25 cellular contexts compared by ENCODE assay signal in the genomic region with DNA sequence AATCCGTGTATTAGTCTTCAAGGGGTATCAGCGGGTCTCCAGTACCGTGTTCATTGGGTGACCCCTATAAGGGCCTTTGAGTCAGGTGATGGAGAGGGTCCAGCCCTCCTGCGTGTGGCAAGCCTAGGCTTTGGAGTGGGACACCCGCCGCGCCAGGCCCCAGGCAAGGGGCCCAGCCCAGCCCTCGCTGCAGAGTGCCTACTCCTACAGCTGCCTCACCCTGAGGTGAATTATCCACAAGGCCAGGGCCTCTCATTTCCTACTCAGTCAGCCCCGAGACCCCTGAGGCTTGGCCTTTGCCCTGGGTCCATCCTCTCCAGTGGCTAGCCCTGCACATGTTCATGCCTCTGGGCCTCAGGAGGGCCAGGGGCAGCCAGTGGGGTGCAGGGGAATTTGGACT.
"Had no signal": no experiment of that assay in that cellular context is flagged by ENCODE, and none has a peak within 500 bp of the region (broad histone marks: within the 10 kb centered on the region; RNA-seq: fewer than 3 reads in every experiment).

No MANE protein-coding gene starts in this region.

- H3K36me3 ChIP-seq: gastroesophageal sphincter, heart left ventricle, left lung, spleen, tibial artery had no signal

- H3K4me3 ChIP-seq: dorsolateral prefrontal cortex, gastroesophageal sphincter, heart left ventricle, hepatocyte, left lung, psoas muscle, skin epidermis, spleen, testis, tibial artery had no signal

- H3K27ac ChIP-seq: dorsolateral prefrontal cortex, epithelial cell of prostate, gastroesophageal sphincter, heart left ventricle, hepatocyte, left lung, psoas muscle, skin epidermis, spleen, testis, tibial artery had no signal

- H3K36me3 Mint-ChIP-seq: naive thymus-derived CD8-positive, alpha-beta T cell; stimulated activated memory B cell treated with anti-CD40 and anti-IgM and Interleukin-4, amounts not matched to agents 10 μg/mL and 1 μg/mL and 100 μg/mL, for 72 hours; type B pancreatic cell had no signal

- ATAC-seq: esophagus mucosa; gastroesophageal sphincter; heart left ventricle; left cardiac atrium; left lung; naive thymus-derived CD8-positive, alpha-beta T cell; psoas muscle; right cardiac atrium; stimulated activated memory B cell treated with anti-CD40 and anti-IgM and Interleukin-4, amounts not matched to agents 10 μg/mL and 1 μg/mL and 100 μg/mL, for 72 hours; stimulated activated naive CD8-positive, alpha-beta T cell treated with anti-CD3 and anti-CD28 coated beads, Interleukin-15, Interleukin-2, amounts not matched to agents 100 U/mL and 50 U/mL, for 24 hours had no signal

- H3K9me3 Mint-ChIP-seq: neural crest cell; stimulated activated memory B cell treated with anti-CD40 and anti-IgM and Interleukin-4, amounts not matched to agents 10 μg/mL and 1 μg/mL and 100 μg/mL, for 72 hours; type B pancreatic cell had no signal

- H3K4me1 ChIP-seq: testis had no signal

- H3K27ac Mint-ChIP-seq: naive thymus-derived CD8-positive, alpha-beta T cell; stimulated activated memory B cell treated with anti-CD40 and anti-IgM and Interleukin-4, amounts not matched to agents 10 μg/mL and 1 μg/mL and 100 μg/mL, for 72 hours; type B pancreatic cell had no signal

- H3K79me2 ChIP-seq: hepatocyte had no signal

- H2AFZ ChIP-seq: hepatocyte had no signal

- H3K4me3 Mint-ChIP-seq: naive thymus-derived CD8-positive, alpha-beta T cell; stimulated activated memory B cell treated with anti-CD40 and anti-IgM and Interleukin-4, amounts not matched to agents 10 μg/mL and 1 μg/mL and 100 μg/mL, for 72 hours had no signal

- DNase-seq: dorsolateral prefrontal cortex; effector CD4-positive, alpha-beta T cell; foreskin fibroblast; heart left ventricle; left cardiac atrium; mammary epithelial cell; mesendoderm; naive thymus-derived CD8-positive, alpha-beta T cell; psoas muscle; right cardiac atrium; spleen; stimulated activated CD4-positive, alpha-beta T cell treated with anti-CD3 and anti-CD28 coated beads, Interleukin-4, amount 100 ng/mL, for 4 hours; stimulated activated naive CD8-positive, alpha-beta T cell treated with anti-CD3 and anti-CD28 coated beads, Interleukin-15, Interleukin-2, amounts not matched to agents 100 U/mL and 50 U/mL, for 24 hours; substantia nigra; testis had no signal

- H3K27me3 ChIP-seq: dorsolateral prefrontal cortex, gastroesophageal sphincter, heart left ventricle, hepatocyte, spleen, testis, tibial artery had no signal

- H3K4me2 ChIP-seq: hepatocyte had no signal

- H3K9me3 ChIP-seq: gastroesophageal sphincter, heart left ventricle, left lung, psoas muscle, spleen, testis, tibial artery had no signal
